1 cellular context compared by ENCODE assay signal in the genomic region with DNA sequence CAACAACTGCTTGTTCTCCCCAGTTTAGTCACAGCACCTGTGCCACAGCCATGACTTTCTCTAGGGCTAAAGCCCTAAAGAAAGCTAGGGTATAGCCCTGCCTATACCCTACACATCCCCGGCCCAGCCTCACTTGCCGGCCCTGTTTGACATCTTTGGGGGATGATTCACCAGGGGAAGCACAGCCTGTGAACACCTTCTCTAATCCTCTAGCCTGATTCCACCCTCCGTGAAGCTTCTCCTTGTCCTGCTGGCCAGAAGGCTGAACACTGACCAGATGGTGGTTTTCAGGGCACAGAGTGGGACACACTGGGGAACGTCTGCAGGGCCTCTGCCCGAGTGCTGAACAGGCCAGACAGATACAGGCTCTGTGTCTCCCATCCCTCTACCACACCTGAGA.
TF ChIP-seq lines count a peak whose summit lies in the region.

No MANE protein-coding gene starts in this region.

TF ChIP-seq in HCT116, 20 proteins besides CTCF, POLR2A, EP300 and RAD21 (continued from another document):
- TF ChIP-seq, protein P1, sequence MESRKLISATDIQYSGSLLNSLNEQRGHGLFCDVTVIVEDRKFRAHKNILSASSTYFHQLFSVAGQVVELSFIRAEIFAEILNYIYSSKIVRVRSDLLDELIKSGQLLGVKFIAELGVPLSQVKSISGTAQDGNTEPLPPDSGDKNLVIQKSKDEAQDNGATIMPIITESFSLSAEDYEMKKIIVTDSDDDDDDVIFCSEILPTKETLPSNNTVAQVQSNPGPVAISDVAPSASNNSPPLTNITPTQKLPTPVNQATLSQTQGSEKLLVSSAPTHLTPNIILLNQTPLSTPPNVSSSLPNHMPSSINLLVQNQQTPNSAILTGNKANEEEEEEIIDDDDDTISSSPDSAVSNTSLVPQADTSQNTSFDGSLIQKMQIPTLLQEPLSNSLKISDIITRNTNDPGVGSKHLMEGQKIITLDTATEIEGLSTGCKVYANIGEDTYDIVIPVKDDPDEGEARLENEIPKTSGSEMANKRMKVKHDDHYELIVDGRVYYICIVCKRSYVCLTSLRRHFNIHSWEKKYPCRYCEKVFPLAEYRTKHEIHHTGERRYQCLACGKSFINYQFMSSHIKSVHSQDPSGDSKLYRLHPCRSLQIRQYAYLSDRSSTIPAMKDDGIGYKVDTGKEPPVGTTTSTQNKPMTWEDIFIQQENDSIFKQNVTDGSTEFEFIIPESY (IDR thresholded peaks at IDR 0.05; ENCODE audit: extremely low read depth, insufficient replicate concordance, low read length), result no peak
- no peak for TF ChIP-seq ZNF274 (IDR thresholded peaks at IDR 0.05; ENCODE audit: low read depth, low read length)
- no peak for TF ChIP-seq JUND (IDR thresholded peaks at IDR 0.05)
- TF ChIP-seq EGR1 (IDR thresholded peaks at IDR 0.05; ENCODE audit: low read depth), result no peak
- TF ChIP-seq ELF1 (IDR thresholded peaks at IDR 0.05; ENCODE audit: borderline replicate concordance, low read depth), result no peak
- no peak for TF ChIP-seq EZH2phosphoT487 (IDR thresholded peaks at IDR 0.05; ENCODE audit: borderline replicate concordance)
- TF ChIP-seq FOSL1 (IDR thresholded peaks at IDR 0.05; ENCODE audit: low read depth), result no peak
- TF ChIP-seq, protein P2, sequence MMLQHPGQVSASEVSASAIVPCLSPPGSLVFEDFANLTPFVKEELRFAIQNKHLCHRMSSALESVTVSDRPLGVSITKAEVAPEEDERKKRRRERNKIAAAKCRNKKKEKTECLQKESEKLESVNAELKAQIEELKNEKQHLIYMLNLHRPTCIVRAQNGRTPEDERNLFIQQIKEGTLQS (IDR thresholded peaks at IDR 0.05), result no peak
- no peak for TF ChIP-seq EZH2 (IDR thresholded peaks at IDR 0.05)
- TF ChIP-seq SRF (IDR thresholded peaks at IDR 0.05; ENCODE audit: low read depth), result no peak
- no peak for TF ChIP-seq YY1 (IDR thresholded peaks at IDR 0.05; ENCODE audit: extremely low read depth, insufficient replicate concordance, low read depth, low read length)
